In genomic region chr1:222995620-222996306, GRCh38 we compare ENCODE assay signal across 18 cellular contexts.
A peak's percentile ranks its signal among the peaks of the same experiment; 100 is the strongest.
DNase-seq lines count a peak whose midpoint lies in the region; ATAC-seq and FAIRE-seq lines count a peak whose summit lies in the region.
"Had no signal": no experiment of that assay in that cellular context is flagged by ENCODE, and none has a peak within 500 bp of the region (broad histone marks: within the 10 kb centered on the region; RNA-seq: fewer than 3 reads in every experiment).

No MANE protein-coding gene starts in this region.

- DNase-seq in COLO829 (ENCODE audit: low spot score) (peak; percentile 46), RCC 7860 (ENCODE audit: low spot score) (no peak), hippocampal formation (lab: John Stamatoyannopoulos, UW) (no peak), NCI-H2227 treated with DMSO at 0.1 percent for 48 hours (lab: John Stamatoyannopoulos, UW) (no peak), NCI-H446 treated with DMSO at 0.1 percent for 48 hours (lab: John Stamatoyannopoulos, UW) (no peak)
- DNase-seq: activated CD4-positive, alpha-beta T cell treated with anti-CD3 and anti-CD28 coated beads for 48 hours; activated T-cell treated with anti-CD3 and anti-CD28 coated beads for 4 hours; brain microvascular endothelial cell; CD4-positive, alpha-beta memory T cell; gastrocnemius medialis; lower lobe of right lung; naive B cell; NCI-H1436; stimulated activated naive CD8-positive, alpha-beta T cell treated with anti-CD3 and anti-CD28 coated beads, Interleukin-15, amount 100 ng/mL, for 72 hours; T1000 had no signal

- peak; percentile 54 for ATAC-seq in GM19043 (IDR thresholded peaks at IDR 0.05; ENCODE audit: low read depth, unreplicated experiment)
- peak; percentile 52 for ATAC-seq in HG03457 (IDR thresholded peaks at IDR 0.05; ENCODE audit: unreplicated experiment)
- ATAC-seq: gastrocnemius medialis; lower lobe of right lung; stimulated activated naive CD8-positive, alpha-beta T cell treated with anti-CD3 and anti-CD28 coated beads, Interleukin-15, amount 100 ng/mL, for 72 hours had no signal

- FAIRE-seq in islet of Langerhans (lab: Jason Lieb, UNC) (peak; percentile 68), RCC 7860 (lab: Jason Lieb, UNC) (no peak)
